ENCODE assay signal across 8 cellular contexts in the genomic region with DNA sequence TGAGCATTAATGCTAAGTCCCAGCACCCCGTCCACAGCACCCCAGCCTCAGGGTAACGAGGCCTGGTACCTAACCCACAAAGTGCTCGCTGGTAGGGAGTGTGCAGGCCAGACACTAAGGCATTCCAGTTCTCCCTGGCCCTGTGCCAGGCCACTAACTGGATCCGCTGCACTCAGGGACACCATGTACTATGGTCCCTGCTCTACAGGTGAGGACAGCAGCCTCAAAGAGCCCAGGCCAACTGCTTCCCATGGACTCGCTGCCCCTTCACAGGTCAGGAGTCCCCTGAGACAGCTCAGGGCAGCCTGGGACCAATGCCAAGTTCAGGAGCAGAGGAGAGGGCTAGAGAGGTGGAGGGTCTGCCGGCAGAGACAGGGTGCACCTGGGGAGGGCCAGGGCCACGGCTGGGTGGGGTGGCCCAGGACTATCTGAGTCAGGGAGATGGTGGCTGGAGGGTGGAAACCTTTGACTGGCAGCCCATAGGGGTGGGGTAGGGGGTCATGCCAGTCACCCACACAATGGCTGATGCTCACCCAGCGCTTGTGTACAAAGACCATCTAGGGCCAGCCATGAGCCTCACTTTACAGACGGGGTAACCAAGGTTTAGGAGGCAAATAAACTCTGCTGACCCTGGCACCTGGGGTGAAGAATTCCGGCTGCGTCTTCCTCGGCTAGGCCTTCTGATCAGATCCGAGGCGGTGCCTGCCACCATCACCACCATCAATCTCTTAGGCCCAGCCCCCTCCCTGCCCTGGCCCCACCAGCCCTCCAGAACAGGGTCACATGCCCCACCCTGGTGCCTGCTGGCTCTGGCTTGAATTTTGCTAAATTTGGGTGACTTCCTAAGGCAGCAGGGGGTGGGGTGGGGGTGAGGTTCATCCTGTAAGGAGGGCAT. TPM values are rescaled to one million over a fixed set of nuclear protein-coding genes. Genes with fewer than 3 reads are reported as not detected.
DNase-seq lines count a peak whose midpoint lies in the region; ATAC-seq, FAIRE-seq and TF ChIP-seq lines count a peak whose summit lies in the region.

No MANE protein-coding gene starts in this region.

- H3K27ac ChIP-seq in iPS-18a (ENCODE audit: low read length): no peak overlapping the region
- peak overlapping the region; percentile 98 for H3K27ac ChIP-seq in rectal smooth muscle tissue (ENCODE audit: low read depth, low read length)

- peaks cover 8% of the 10 kb centered on the region for H3K4me1 Mint-ChIP-seq in Calu3 (ENCODE audit: low read depth, unreplicated experiment)

- DNase-seq in Calu3 (no peak), astrocyte of the spinal cord (ENCODE audit: low read depth, low spot score) (no peak), GM12892 (ENCODE audit: insufficient read length) (no peak), NCI-H1694 treated with DMSO at 0.1 percent for 48 hours (lab: John Stamatoyannopoulos, UW) (no peak), NCI-H2227 treated with DMSO at 0.1 percent for 48 hours (lab: John Stamatoyannopoulos, UW) (no peak)

- H3K9ac ChIP-seq in iPS-18a (ENCODE audit: low read length): no peak overlapping the region
- peak overlapping the region; percentile 70 for H3K9ac ChIP-seq in rectal smooth muscle tissue (ENCODE audit: low read length)

- peaks cover 48% of the 10 kb centered on the region for H3K27me3 Mint-ChIP-seq in Calu3 (ENCODE audit: unreplicated experiment)

- no peaks in the 10 kb centered on the region for H3K9me3 Mint-ChIP-seq in Calu3 (ENCODE audit: low read depth, unreplicated experiment)

- H3K36me3 ChIP-seq in iPS-18a (ENCODE audit: control insufficient read depth, low read depth, low read length): no peaks in the 10 kb centered on the region
- H3K36me3 ChIP-seq in rectal smooth muscle tissue (ENCODE audit: control insufficient read depth, insufficient read depth, low read length): no peaks in the 10 kb centered on the region

- H3K27ac Mint-ChIP-seq in Calu3 (ENCODE audit: unreplicated experiment): no peak overlapping the region

- no TSS peak for BruUV-seq in Calu3 (replicated peaks; lab: Mats Ljungman, UMichigan)

- CTCF ChIA-PET in Calu3 (lab: Charles Lee): interaction anchor here (0.6 to 0.7 kb wide), 2 partner anchors 159 to 820 kb away, joined by 3 read pairs; no protein-coding TSS in a partner anchor

- peaks cover 5% of the 10 kb centered on the region for H3K36me3 Mint-ChIP-seq in Calu3 (ENCODE audit: insufficient read depth, unreplicated experiment)

- H3K4me3 ChIP-seq in astrocyte of the spinal cord (ENCODE audit: low read depth, low read length) (peak overlapping the region; percentile 51), iPS-18a (ENCODE audit: low read length) (peak overlapping the region; percentile 62), rectal smooth muscle tissue (ENCODE audit: low read length) (peak overlapping the region; percentile 71)

- H3K4me1 ChIP-seq in iPS-18a (ENCODE audit: control insufficient read depth, low read depth, low read length) (peaks cover 36% of the 10 kb centered on the region), rectal smooth muscle tissue (ENCODE audit: control insufficient read depth, insufficient read depth, low read length) (peaks cover 54% of the 10 kb centered on the region)

- in situ Hi-C loops in astrocyte of the spinal cord (cut with HindIII; ENCODE audit: low sequenced_read_pairs): no loop called here

- peak overlapping the region; percentile 27 for H3K4me3 Mint-ChIP-seq in Calu3 (ENCODE audit: low read depth, unreplicated experiment)

- ATAC-seq in GM18909 (IDR thresholded peaks at IDR 0.05; ENCODE audit: poor library complexity, unreplicated experiment): no peak

- intact Hi-C loops in Calu3 (cut with micrococcal nuclease; ENCODE audit: unreplicated experiment): no loop called here

- no peaks in the 10 kb centered on the region for H3K9me3 ChIP-seq in iPS-18a (ENCODE audit: control insufficient read depth, low read depth, low read length)

- TF ChIP-seq POLR2A in GM12892 (IDR thresholded peaks at IDR 0.05; ENCODE audit: low read depth, low read length): no peak

- no peak for FAIRE-seq in GM12892 (lab: Jason Lieb, UNC)

- TF ChIP-seq CTCF in Calu3 (IDR thresholded peaks at IDR 0.05; ENCODE audit: unreplicated experiment) (no peak), astrocyte of the spinal cord (IDR thresholded peaks at IDR 0.05; ENCODE audit: low read depth, low read length) (no peak)

- peaks cover 21% of the 10 kb centered on the region for H3K27me3 ChIP-seq in iPS-18a (ENCODE audit: control insufficient read depth, insufficient read depth, low read length)
- H3K27me3 ChIP-seq in rectal smooth muscle tissue (ENCODE audit: control insufficient read depth, insufficient read depth, low read length): no peaks in the 10 kb centered on the region

RNA-seq across cellular contexts. Expression of gene OSBPL5, which starts 5.6 kb away (rescaled TPM):
- 6.1 and 7.1 TPM in 2 replicates for total RNA-seq in Calu3 (2022)
- not detected for polyA plus RNA-seq in GM12892 (2012; ENCODE audit: missing spikeins)

RNA-seq across cellular contexts. Expression of gene MRGPRG, which starts 59.1 kb away (rescaled TPM):
- not detected in 2 replicates for total RNA-seq in Calu3 (2022)
- polyA plus RNA-seq in GM12892 (2012; ENCODE audit: missing spikeins): not detected
